Comparison of ENCODE assay signal across 35 cellular contexts in genomic region chr3:26704736-26705135, GRCh38.
"Had no signal": no experiment of that assay in that cellular context is flagged by ENCODE, and none has a peak within 500 bp of the region (broad histone marks: within the 10 kb centered on the region; RNA-seq: fewer than 3 reads in every experiment).

No MANE protein-coding gene starts in this region.

- H3K27me3 ChIP-seq: MG63 had no signal

- H3K9ac ChIP-seq: KMS-11 had no signal

- H3K27ac ChIP-seq: KMS-11 had no signal

- H3K4me2 ChIP-seq: KMS-11 had no signal

- H3K36me3 ChIP-seq: MG63 had no signal

- H3K4me3 ChIP-seq: MG63 had no signal

- H3K9me3 ChIP-seq: MG63 had no signal

- DNase-seq: Karpas-422, Kasumi-1, KG1, MG63, MM.1S, NCI-H1048, NCI-H1092, NCI-H1092 treated with DMSO at 0.1 percent for 48 hours, NCI-H1105, NCI-H1105 treated with DMSO at 0.1 percent for 48 hours, NCI-H1417, NCI-H1417 treated with DMSO at 0.1 percent for 48 hours, NCI-H1436, NCI-H1436 treated with DMSO at 0.1 percent for 48 hours, NCI-H146, NCI-H1694, NCI-H1694 treated with DMSO at 0.1 percent for 48 hours, NCI-H187, NCI-H187 treated with DMSO at 0.1 percent for 48 hours, NCI-H1930, NCI-H2029, NCI-H2029 treated with DMSO at 0.1 percent for 48 hours, NCI-H2081, NCI-H2081 treated with DMSO at 0.1 percent for 48 hours, NCI-H2107, NCI-H2171, NCI-H2171 treated with DMSO at 0.1 percent for 48 hours, NCI-H2227 treated with DMSO at 0.1 percent for 48 hours, NCI-H226, NCI-H345, NCI-H446, NCI-H446 treated with DMSO at 0.1 percent for 48 hours, NCI-H510A, NCI-H510A treated with DMSO at 0.1 percent for 48 hours had no signal
